In the genomic region with DNA sequence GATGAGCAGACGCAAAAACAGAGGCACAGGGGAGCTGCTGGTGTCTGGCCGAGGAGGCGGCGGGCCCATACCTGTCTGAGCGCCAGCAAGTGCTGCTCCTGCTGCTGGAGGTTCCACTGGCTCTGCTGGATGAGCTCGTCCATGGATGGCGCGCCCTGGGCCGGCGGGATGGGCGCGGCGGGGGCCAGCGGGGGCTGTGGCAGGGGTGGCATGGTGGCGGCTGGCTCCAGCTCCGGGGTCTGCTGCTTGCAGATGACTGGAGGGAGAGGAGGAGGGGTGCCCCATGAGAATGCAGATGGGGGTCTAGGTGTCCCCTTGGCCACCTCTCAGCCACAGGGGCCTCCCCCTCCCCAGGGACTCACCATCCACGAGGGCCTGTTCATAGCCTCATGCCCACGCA, we compare ENCODE assay signal across 16 cellular contexts. TPM values are rescaled to one million over a fixed set of nuclear protein-coding genes. Genes with fewer than 3 reads are reported as not detected.
DNase-seq lines count a peak whose midpoint lies in the region; ATAC-seq, FAIRE-seq and TF ChIP-seq lines count a peak whose summit lies in the region.
"Had no signal": no experiment of that assay in that cellular context is flagged by ENCODE, and none has a peak within 500 bp of the region (broad histone marks: within the 10 kb centered on the region; RNA-seq: fewer than 3 reads in every experiment).

No MANE protein-coding gene starts in this region.

- no peak for TF ChIP-seq CTCF in K562 (IDR thresholded peaks at IDR 0.05 in 2 of 3, conservative IDR thresholded peaks at IDR 0.05 in 1 of 3; ENCODE audit: insufficient read depth in 2 of 3, low read depth in 1 of 3, low read length in 3 of 3)

- H4K91ac ChIP-seq in trophoblast cell (ENCODE audit: low read depth, low read length) = no peak overlapping the region

- POLR2A ChIA-PET in K562 (lab: Yijun Ruan, JAX) = interaction anchor here (1.9 kb wide), 1 partner anchor 13 kb away, joined by 9 read pairs; no protein-coding TSS in a partner anchor

- peaks cover 6% of the 10 kb centered on the region for H3K9me1 ChIP-seq in K562 (ENCODE audit: control insufficient read depth, insufficient read depth, low read length)

- no peak overlapping the region for H3K9ac ChIP-seq in K562 (ENCODE audit: insufficient read depth in 1 of 2, low read depth in 2 of 2, low read length in 2 of 2)
- H3K9ac ChIP-seq in trophoblast cell (ENCODE audit: low read length) = no peak overlapping the region

- no peak for TF ChIP-seq POLR2A in K562 (conservative IDR thresholded peaks at IDR 0.05)

- H3K27ac ChIP-seq in K562 (ENCODE audit: extremely low read depth, low read depth, low read length) (no peak overlapping the region), trophoblast cell (ENCODE audit: low read depth, low read length) (no peak overlapping the region)
- no peak overlapping the region for H3K27ac ChIP-seq in effector memory CD4-positive, alpha-beta T cell (ENCODE audit: insufficient read depth, low read length, poor library complexity, severe bottlenecking)
- H3K27ac ChIP-seq: A549 had no signal

- H3K4ac ChIP-seq in trophoblast cell (ENCODE audit: low read depth, low read length) = peak overlapping the region; percentile 31

- H2BK120ac ChIP-seq in trophoblast cell (ENCODE audit: insufficient read depth, low read length, poor library complexity) = no peak overlapping the region

- H4K12ac ChIP-seq in trophoblast cell (ENCODE audit: low read depth, low read length) = no peak overlapping the region

- 96% methylated on average over 8 of the region's 18 CpGs for WGBS in K562 (ENCODE audit: insufficient coverage, low coverage, missing lambda C conversion rate)
- WGBS in trophoblast cell (ENCODE audit: extremely low coverage, insufficient coverage, insufficient read length) = no CpG with 5 or more reads among the region's 18 CpGs

- H3K4me3 ChIP-seq in H7 (ENCODE audit: insufficient read depth, low read depth, low read length) (no peak overlapping the region), K562 (no peak overlapping the region), trophoblast cell (ENCODE audit: low read depth, low read length) (no peak overlapping the region)
- no peak overlapping the region for H3K4me3 ChIP-seq in effector memory CD4-positive, alpha-beta T cell (ENCODE audit: insufficient read depth, low read depth, low read length, poor library complexity, severe bottlenecking)
- H3K4me3 ChIP-seq: A549 had no signal

- H2BK5ac ChIP-seq in trophoblast cell (ENCODE audit: low read depth, low read length, poor library complexity) = no peak overlapping the region

- H2AFZ ChIP-seq in K562 (ENCODE audit: low read depth, low read length) (no peak overlapping the region), trophoblast cell (ENCODE audit: insufficient read depth, low read length, poor library complexity) (no peak overlapping the region)

- no peak overlapping the region for H2AK5ac ChIP-seq in trophoblast cell (ENCODE audit: low read length)

- intact Hi-C loops in K562 (cut with micrococcal nuclease) = no loop called here

- H3K4me1 ChIP-seq in K562 (replicated peaks in 1 of 2; ENCODE audit: control insufficient read depth in 2 of 2, insufficient read depth in 2 of 2, low read length in 2 of 2) = peaks cover 0 to 17% of the 10 kb centered on the region in 2 experiments; a peak in 2 of 5 replicates
- H3K4me1 ChIP-seq in trophoblast cell (ENCODE audit: control insufficient read depth in 1 of 2, insufficient read depth in 2 of 2, low read length in 2 of 2) = no peaks in the 10 kb centered on the region
- H3K4me1 ChIP-seq in effector memory CD4-positive, alpha-beta T cell (ENCODE audit: control insufficient read depth, insufficient read depth, low read length, poor library complexity, severe bottlenecking) = peaks cover 6% of the 10 kb centered on the region
- H3K4me1 ChIP-seq: A549, Caco-2 had no signal

- no TSS peak for BruUV-seq in K562 (replicated peaks; lab: Mats Ljungman, UMichigan)

- no peak for TF ChIP-seq RAD21 in K562 (CRISPR knock-in tag; conservative IDR thresholded peaks at IDR 0.05 in 1 of 2, IDR thresholded peaks at IDR 0.05 in 1 of 2)

- no peak overlapping the region for H3K18ac ChIP-seq in trophoblast cell (ENCODE audit: low read length)

- no peaks in the 10 kb centered on the region; the same call in 1 of the 2 replicates for H3K9me3 ChIP-seq in K562 (replicated peaks; ENCODE audit: control insufficient read depth, insufficient read depth, low read depth, low read length)
- peaks cover 1% of the 10 kb centered on the region for H3K9me3 ChIP-seq in trophoblast cell (ENCODE audit: insufficient read depth, low read depth, low read length)
- no peaks in the 10 kb centered on the region for H3K9me3 ChIP-seq in effector memory CD4-positive, alpha-beta T cell (ENCODE audit: control insufficient read depth, low read length)
- H3K9me3 ChIP-seq: A549, Caco-2 had no signal

- no peak for TF ChIP-seq EP300 in K562 (IDR thresholded peaks at IDR 0.05; ENCODE audit: low read length)

- in situ Hi-C loops in K562 (cut with MboI) = no loop called here

- no peak for FAIRE-seq in K562 (lab: Jason Lieb, UNC)
- FAIRE-seq: A549, H1 had no signal

- no peak overlapping the region for H3K4me2 ChIP-seq in K562 (ENCODE audit: insufficient read depth, low read length)
- no peak overlapping the region for H3K4me2 ChIP-seq in trophoblast cell (ENCODE audit: low read length)
- H3K4me2 ChIP-seq: A549 had no signal

- no peak overlapping the region for H3K14ac ChIP-seq in trophoblast cell (ENCODE audit: low read length)

- CTCF ChIA-PET in K562 (lab: Yijun Ruan, JAX; ENCODE audit: low intra/inter-chr PET ratio) = no interaction called here

- H3K79me2 ChIP-seq in K562 (ENCODE audit: control insufficient read depth, insufficient read depth, low read length) (peaks cover 46% of the 10 kb centered on the region), trophoblast cell (ENCODE audit: control insufficient read depth, insufficient read depth, low read length, poor library complexity) (peaks cover 5% of the 10 kb centered on the region)

- H3K36me3 ChIP-seq in H7 (replicated peaks; ENCODE audit: control insufficient read depth, insufficient read depth, low read length) = peaks cover 43% of the 10 kb centered on the region
- peaks cover 97% of the 10 kb centered on the region for H3K36me3 ChIP-seq in K562 (ENCODE audit: control insufficient read depth, insufficient read depth, low read length)
- H3K36me3 ChIP-seq in trophoblast cell (ENCODE audit: control insufficient read depth in 1 of 2, insufficient read depth in 2 of 2, low read length in 2 of 2) = peaks cover 79 to 83% of the 10 kb centered on the region in 2 experiments
- H3K36me3 ChIP-seq in effector memory CD4-positive, alpha-beta T cell (ENCODE audit: control insufficient read depth, insufficient read depth, low read length) = peaks cover 66% of the 10 kb centered on the region

- no peaks in the 10 kb centered on the region for H3K79me1 ChIP-seq in trophoblast cell (ENCODE audit: low read length)

- no peaks in the 10 kb centered on the region for H3K27me3 ChIP-seq in H7 (ENCODE audit: control insufficient read depth, insufficient read depth, low read length)
- no peaks in the 10 kb centered on the region; a peak in 1 of 5 replicates for H3K27me3 ChIP-seq in K562 (ENCODE audit: control insufficient read depth in 2 of 2, insufficient read depth in 2 of 2, low read length in 2 of 2)
- H3K27me3 ChIP-seq in trophoblast cell (ENCODE audit: insufficient read depth, low read length) = no peaks in the 10 kb centered on the region
- H3K27me3 ChIP-seq in effector memory CD4-positive, alpha-beta T cell (replicated peaks; ENCODE audit: control insufficient read depth, insufficient read depth, low read length, poor library complexity, severe bottlenecking) = no peaks in the 10 kb centered on the region

- H2BK12ac ChIP-seq in trophoblast cell (ENCODE audit: low read length) = no peak overlapping the region

- peaks cover 27% of the 10 kb centered on the region for H4K20me1 ChIP-seq in K562 (replicated peaks; ENCODE audit: control insufficient read depth, insufficient read depth, low read length)

- no peak overlapping the region for H4K8ac ChIP-seq in trophoblast cell (ENCODE audit: low read depth, low read length)

- ATAC-seq in K562 = no peak

- DNase-seq in H7 (peak; percentile 50), K562 (ENCODE audit: extremely low read depth in 1 of 4, low spot score in 3 of 4) (peak in 1 of 4 experiments; percentile 8), trophoblast cell (no peak), globus pallidus (ENCODE audit: low spot score) (no peak)
- no peak for DNase-seq in effector memory CD4-positive, alpha-beta T cell
- DNase-seq: Caco-2; CD8-positive, alpha-beta memory T cell; DND-41; GDM1; HCEC 1CT; HFFc6 had no signal

- H3K23ac ChIP-seq in trophoblast cell (ENCODE audit: low read length) = no peak overlapping the region

RNA-seq across cellular contexts. Expression of a gene that starts 6.9 kb away (rescaled TPM):
- 14.3 and 17.1 TPM in 2 replicates for total RNA-seq in H7 (2014; rRNA removed; shearing (Covaris generic))
- 69.6 and 152 TPM in 2 replicates for total RNA-seq in K562 (2011; cell fraction: chromatin; rRNA removed; ENCODE audit: low replicate concordance)
- total RNA-seq in K562 (2011; cell fraction: nucleolus; rRNA removed) = 74.1 and 82.9 TPM in 2 replicates
- total RNA-seq in K562 (2011; cell fraction: nucleoplasm; rRNA removed) = 82.4 and 95.0 TPM in 2 replicates
- total RNA-seq in K562 (2014; rRNA removed) (7.8 and 9.6 TPM in 2 replicates), K562 (2014; rRNA removed; fragmentation: Illumina TruSeq; extraction: Trizol) (4.5 and 6.9 TPM in 2 replicates), K562 (2015; rRNA removed; fragmentation: Illumina TruSeq; extraction: Trizol) (10.1 and 10.8 TPM in 2 replicates), K562 (2021) (76.7 and 85.1 TPM in 2 replicates)
- polyA plus RNA-seq in K562 (2011; rRNA removed) (4.9 and 9.0 TPM in 2 replicates), K562 (2014; fragmentation: Illumina TruSeq; extraction: Trizol) (26.3 and 41.8 TPM in 2 replicates), K562 (2014; fragmentation: Nextera tagmentation; extraction: Ambion mirVana) (under 1 TPM; 0.60 to 0.75 TPM), K562 (2014; rRNA removed) (34.3 and 36.7 TPM in 2 replicates)
- 5.3 and 7.6 TPM in 2 replicates for polyA plus RNA-seq in K562 (2011; cell fraction: cytosol; rRNA removed)
- 47.7 and 60.8 TPM in 2 replicates for polyA plus RNA-seq in K562 (2011; cell fraction: nucleus; rRNA removed)
- polyA plus RNA-seq in K562 (2012) = 37.7 and 48.9 TPM in 2 replicates
- 4.3 and 4.9 TPM in 2 replicates for polyA minus RNA-seq in K562 (2011; rRNA and poly(A)+ RNA removed)
- 24.6 and 35.2 TPM in 2 replicates for polyA minus RNA-seq in K562 (2011; cell fraction: cytosol; rRNA and poly(A)+ RNA removed)
- 23.3 and 23.4 TPM in 2 replicates for polyA minus RNA-seq in K562 (2011; cell fraction: nucleus; rRNA and poly(A)+ RNA removed)
- 48.8 and 49.6 TPM in 2 replicates for polyA plus RNA-seq in trophoblast cell (2013)

RNA-seq across cellular contexts. Expression of a gene that starts 36.8 kb away (rescaled TPM):
- 12.5 and 14.7 TPM in 2 replicates for total RNA-seq in H7 (2014; rRNA removed; shearing (Covaris generic))
- 132 and 248 TPM in 2 replicates for total RNA-seq in K562 (2011; cell fraction: chromatin; rRNA removed; ENCODE audit: low replicate concordance)
- 136 and 163 TPM in 2 replicates for total RNA-seq in K562 (2011; cell fraction: nucleolus; rRNA removed)
- total RNA-seq in K562 (2011; cell fraction: nucleoplasm; rRNA removed) = 156 and 184 TPM in 2 replicates
- total RNA-seq in K562 (2014; rRNA removed) (18.5 and 24.4 TPM in 2 replicates), K562 (2014; rRNA removed; fragmentation: Illumina TruSeq; extraction: Trizol) (27.8 and 28.4 TPM in 2 replicates), K562 (2015; rRNA removed; fragmentation: Illumina TruSeq; extraction: Trizol) (25.7 and 27.3 TPM in 2 replicates), K562 (2021) (40.1 and 44.5 TPM in 2 replicates)
- polyA plus RNA-seq in K562 (2011; rRNA removed) (28.0 and 40.1 TPM in 2 replicates), K562 (2014; fragmentation: Illumina TruSeq; extraction: Trizol) (31.3 and 34.3 TPM in 2 replicates), K562 (2014; fragmentation: Nextera tagmentation; extraction: Ambion mirVana) (10 to 100 TPM; 15.0 to 16.1 TPM), K562 (2014; rRNA removed) (19.3 and 29.4 TPM in 2 replicates)
- polyA plus RNA-seq in K562 (2011; cell fraction: cytosol; rRNA removed) = 41.7 and 60.4 TPM in 2 replicates
- polyA plus RNA-seq in K562 (2011; cell fraction: nucleus; rRNA removed) = 28.4 and 51.0 TPM in 2 replicates
- 23.2 and 28.7 TPM in 2 replicates for polyA plus RNA-seq in K562 (2012)
- polyA minus RNA-seq in K562 (2011; rRNA and poly(A)+ RNA removed) = 54.7 and 61.3 TPM in 2 replicates
- polyA minus RNA-seq in K562 (2011; cell fraction: cytosol; rRNA and poly(A)+ RNA removed) = 47.2 and 51.0 TPM in 2 replicates
- 20.2 and 28.9 TPM in 2 replicates for polyA minus RNA-seq in K562 (2011; cell fraction: nucleus; rRNA and poly(A)+ RNA removed)
- polyA plus RNA-seq in trophoblast cell (2013) = 101 TPM in 2 replicates

RNA-seq across cellular contexts. Expression of a gene that starts 39.2 kb away (rescaled TPM):
- total RNA-seq in H7 (2014; rRNA removed; shearing (Covaris generic)) = 3.6 and 4.7 TPM in 2 replicates
- 21.2 and 28.6 TPM in 2 replicates for total RNA-seq in K562 (2011; cell fraction: chromatin; rRNA removed; ENCODE audit: low replicate concordance)
- total RNA-seq in K562 (2011; cell fraction: nucleolus; rRNA removed) = 10.8 and 13.3 TPM in 2 replicates
- total RNA-seq in K562 (2011; cell fraction: nucleoplasm; rRNA removed) = 10.6 and 15.0 TPM in 2 replicates
- 2.2 and 4.1 TPM in 2 replicates for total RNA-seq in K562 (2014; rRNA removed)
- 3.5 and 4.2 TPM in 2 replicates for total RNA-seq in K562 (2014; rRNA removed; fragmentation: Illumina TruSeq; extraction: Trizol)
- total RNA-seq in K562 (2015; rRNA removed; fragmentation: Illumina TruSeq; extraction: Trizol) = 3.5 and 3.8 TPM in 2 replicates
- total RNA-seq in K562 (2021) = 4.7 and 6.6 TPM in 2 replicates
- 2.8 TPM in 2 replicates for polyA plus RNA-seq in K562 (2011; rRNA removed)
- 1.9 and 3.4 TPM in 2 replicates for polyA plus RNA-seq in K562 (2011; cell fraction: cytosol; rRNA removed)
- polyA plus RNA-seq in K562 (2011; cell fraction: nucleus; rRNA removed) = 5.4 and 11.4 TPM in 2 replicates
- 3.7 and 4.9 TPM in 2 replicates for polyA plus RNA-seq in K562 (2012)
- 4.7 and 7.7 TPM in 2 replicates for polyA plus RNA-seq in K562 (2014; fragmentation: Illumina TruSeq; extraction: Trizol)
- polyA plus RNA-seq in K562 (2014; fragmentation: Nextera tagmentation; extraction: Ambion mirVana) = under 1 TPM; 0.41 to 0.51 TPM
- 4.3 and 5.2 TPM in 2 replicates for polyA plus RNA-seq in K562 (2014; rRNA removed)
- 1.9 and 2.1 TPM in 2 replicates for polyA minus RNA-seq in K562 (2011; rRNA and poly(A)+ RNA removed)
- polyA minus RNA-seq in K562 (2011; cell fraction: cytosol; rRNA and poly(A)+ RNA removed) = 2.7 and 4.2 TPM in 2 replicates
- 4.4 and 5.7 TPM in 2 replicates for polyA minus RNA-seq in K562 (2011; cell fraction: nucleus; rRNA and poly(A)+ RNA removed)
- polyA plus RNA-seq in trophoblast cell (2013) = 2.6 and 2.7 TPM in 2 replicates

RNA-seq across cellular contexts. Expression of a gene that starts 39.4 kb away (rescaled TPM):
- total RNA-seq in H7 (2014; rRNA removed; shearing (Covaris generic)) = 0.52 and 0.97 TPM in 2 replicates
- total RNA-seq in K562 (2011; cell fraction: chromatin; rRNA removed; ENCODE audit: low replicate concordance) = not detected in 2 replicates
- not detected in 2 replicates for total RNA-seq in K562 (2011; cell fraction: nucleolus; rRNA removed)
- total RNA-seq in K562 (2011; cell fraction: nucleoplasm; rRNA removed) = not detected in 2 replicates
- total RNA-seq in K562 (2014; rRNA removed) (0.41 TPM in 1 of 2 replicates, not detected in the other), K562 (2014; rRNA removed; fragmentation: Illumina TruSeq; extraction: Trizol) (0.18 and 0.19 TPM in 2 replicates), K562 (2015; rRNA removed; fragmentation: Illumina TruSeq; extraction: Trizol) (not detected in 2 replicates), K562 (2021) (not detected in 2 replicates)
- polyA plus RNA-seq in K562 (2011; rRNA removed) (0.15 TPM in 1 of 2 replicates, not detected in the other), K562 (2014; fragmentation: Illumina TruSeq; extraction: Trizol) (not detected in 2 replicates), K562 (2014; fragmentation: Nextera tagmentation; extraction: Ambion mirVana) (under 1 TPM; 0.22 to 0.24 TPM), K562 (2014; rRNA removed) (not detected in 2 replicates)
- not detected in 2 replicates for polyA plus RNA-seq in K562 (2011; cell fraction: cytosol; rRNA removed)
- polyA plus RNA-seq in K562 (2011; cell fraction: nucleus; rRNA removed) = not detected in 2 replicates
- polyA plus RNA-seq in K562 (2012) = 0.07 TPM in 1 of 2 replicates, not detected in the other
- polyA minus RNA-seq in K562 (2011; rRNA and poly(A)+ RNA removed) = 0.24 TPM in 1 of 2 replicates, not detected in the other
- not detected in 2 replicates for polyA minus RNA-seq in K562 (2011; cell fraction: cytosol; rRNA and poly(A)+ RNA removed)
- polyA minus RNA-seq in K562 (2011; cell fraction: nucleus; rRNA and poly(A)+ RNA removed) = not detected in 2 replicates
- 0.12 and 0.25 TPM in 2 replicates for polyA plus RNA-seq in trophoblast cell (2013)
- total RNA-seq: Caco-2; CD8-positive, alpha-beta memory T cell; HFFc6; HT1080 had no signal
- polyA plus RNA-seq: BJ; CD14-positive monocyte; CD8-positive, alpha-beta memory T cell had no signal
